In the genomic region with DNA sequence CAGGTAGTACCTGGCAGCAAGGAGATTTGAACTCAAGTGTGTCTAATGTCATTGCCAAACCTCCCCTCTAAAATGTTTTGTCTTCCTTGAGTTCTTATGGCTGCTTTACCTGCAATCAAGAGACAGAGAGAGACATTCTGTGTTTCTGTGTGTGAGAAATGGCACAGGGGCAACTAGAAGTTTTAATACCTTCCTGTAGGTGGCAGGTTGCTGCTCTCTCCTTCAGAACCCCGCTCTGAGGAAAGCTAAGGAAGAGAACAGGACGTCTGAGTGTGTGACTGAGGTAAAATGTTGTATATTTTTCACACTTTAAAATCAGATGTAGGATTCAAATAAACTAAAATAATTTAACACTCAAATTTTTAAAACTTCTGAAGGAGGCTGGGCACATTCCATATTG, we compare ENCODE assay signal across 8 cellular contexts. TPM values are rescaled to one million over a fixed set of nuclear protein-coding genes. Genes with fewer than 3 reads are reported as not detected.
A peak's percentile ranks its signal among the peaks of the same experiment; 100 is the strongest.
DNase-seq lines count a peak whose midpoint lies in the region; ATAC-seq and TF ChIP-seq lines count a peak whose summit lies in the region.

No MANE protein-coding gene starts in this region.

- DNase-seq in Calu3 = peak; percentile 50
- peak; percentile 20 for DNase-seq in NB4 (ENCODE audit: low read depth)
- DNase-seq in dorsolateral prefrontal cortex = no peak
- no peak for DNase-seq in neural crest cell (ENCODE audit: low read depth, low spot score)
- DNase-seq in activated effector memory CD4-positive, alpha-beta T cell treated with Interleukin-2 at 50 U/mL for 16 hours = no peak

- H3K4me1 Mint-ChIP-seq in Calu3 (ENCODE audit: low read depth, unreplicated experiment) (peaks cover 20% of the 10 kb centered on the region), neural crest cell (no peaks in the 10 kb centered on the region)

- intact Hi-C loops in Calu3 (cut with micrococcal nuclease; ENCODE audit: unreplicated experiment) (loop anchor here (1.0 kb wide), 1 partner anchor 59 kb away; no protein-coding TSS in a partner anchor), dorsolateral prefrontal cortex (cut with DNase I) (no loop called here)

- H3K27ac Mint-ChIP-seq in Calu3 (ENCODE audit: unreplicated experiment) (no peak overlapping the region), neural crest cell (ENCODE audit: unreplicated experiment) (no peak overlapping the region)

- H3K9me3 Mint-ChIP-seq in Calu3 (ENCODE audit: low read depth, unreplicated experiment) (no peaks in the 10 kb centered on the region), neural crest cell (peaks cover 4% of the 10 kb centered on the region)

- peak overlapping the region in 57 of 59 donors; percentile 4 to 95 (median 82) for H3K27ac ChIP-seq in dorsolateral prefrontal cortex

- H3K27me3 Mint-ChIP-seq in Calu3 (ENCODE audit: unreplicated experiment) (no peaks in the 10 kb centered on the region), neural crest cell (ENCODE audit: low read depth) (no peaks in the 10 kb centered on the region)

- TF ChIP-seq CTCF in Calu3 (IDR thresholded peaks at IDR 0.05; ENCODE audit: unreplicated experiment) (peak; percentile 25), NB4 (IDR thresholded peaks at IDR 0.05; ENCODE audit: low read depth, low read length) (peak; percentile 35), dorsolateral prefrontal cortex (IDR thresholded peaks at IDR 0.05 in 54 of 56, conservative IDR thresholded peaks at IDR 0.05 in 2 of 56; ENCODE audit: low read depth in 1 of 56, partially characterized antibody in 56 of 56) (peak in 25 of 56 donors; percentile 8 to 45 (median 20)), neural crest cell (conservative IDR thresholded peaks at IDR 0.05) (peak; percentile 70)

- no TSS peak for BruUV-seq in Calu3 (replicated peaks; lab: Mats Ljungman, UMichigan)

- H3K36me3 Mint-ChIP-seq in Calu3 (ENCODE audit: insufficient read depth, unreplicated experiment) = no peaks in the 10 kb centered on the region
- H3K36me3 Mint-ChIP-seq in neural crest cell (ENCODE audit: low read depth) = no peaks in the 10 kb centered on the region

- CTCF ChIA-PET in Calu3 (lab: Charles Lee) = interaction anchor here (0.7 to 1.1 kb wide), 6 partner anchors 9 to 68 kb away, joined by 3 to 5 read pairs (median 4); no protein-coding TSS in a partner anchor

- H3K4me3 Mint-ChIP-seq in Calu3 (ENCODE audit: low read depth, unreplicated experiment) = no peak overlapping the region
- H3K4me3 Mint-ChIP-seq in neural crest cell = no peak overlapping the region

- TF ChIP-seq POLR2A in NB4 (IDR thresholded peaks at IDR 0.05; ENCODE audit: extremely low read depth, insufficient read length) = no peak

- ATAC-seq in GM21360 (IDR thresholded peaks at IDR 0.05; ENCODE audit: unreplicated experiment) = peak; percentile 93
- no peak for ATAC-seq in activated CD4-positive, CD25-positive, alpha-beta regulatory T cell treated with anti-CD3 and anti-CD28 coated beads, Interleukin-2, amount 50 U/mL, for 24 hours
- no peak for ATAC-seq in HG02610 (IDR thresholded peaks at IDR 0.05; ENCODE audit: unreplicated experiment)

- no peaks in the 10 kb centered on the region for H3K27me3 ChIP-seq in dorsolateral prefrontal cortex

- H3K4me3 ChIP-seq in NB4 (ENCODE audit: low read depth, low read length) (no peak overlapping the region), dorsolateral prefrontal cortex (no peak overlapping the region)

RNA-seq across cellular contexts. Expression of a gene that starts 19.2 kb away (rescaled TPM):
- total RNA-seq in Calu3 (2022) = 9.0 and 10.9 TPM in 2 replicates
- 100 to 1,000 TPM; 265 to 923 (median 401) TPM for total RNA-seq in dorsolateral prefrontal cortex
- 11.3 and 13.3 TPM in 2 replicates for total RNA-seq in neural crest cell

Comparison
In these comparisons a context has a peak if more than half of its experiments do, and no peak if none do; other contexts are left out.
1. DNase-seq: peak in Calu3 (single experiment) and NB4 (single experiment); none in dorsolateral prefrontal cortex (0 of 10), neural crest cell (single experiment) and activated effector memory CD4-positive, alpha-beta T cell treated with Interleukin-2 at 50 U/mL for 16 hours (single experiment).
2. RNA of a gene that starts 19.2 kb away (total RNA-seq): 265 to 923 TPM in dorsolateral prefrontal cortex; 11.3 to 13.3 TPM in neural crest cell and 9.0 to 10.9 TPM in Calu3; every median in the first group is over 10 times any median in the second.